1 cellular context compared by ENCODE assay signal in the genomic region with DNA sequence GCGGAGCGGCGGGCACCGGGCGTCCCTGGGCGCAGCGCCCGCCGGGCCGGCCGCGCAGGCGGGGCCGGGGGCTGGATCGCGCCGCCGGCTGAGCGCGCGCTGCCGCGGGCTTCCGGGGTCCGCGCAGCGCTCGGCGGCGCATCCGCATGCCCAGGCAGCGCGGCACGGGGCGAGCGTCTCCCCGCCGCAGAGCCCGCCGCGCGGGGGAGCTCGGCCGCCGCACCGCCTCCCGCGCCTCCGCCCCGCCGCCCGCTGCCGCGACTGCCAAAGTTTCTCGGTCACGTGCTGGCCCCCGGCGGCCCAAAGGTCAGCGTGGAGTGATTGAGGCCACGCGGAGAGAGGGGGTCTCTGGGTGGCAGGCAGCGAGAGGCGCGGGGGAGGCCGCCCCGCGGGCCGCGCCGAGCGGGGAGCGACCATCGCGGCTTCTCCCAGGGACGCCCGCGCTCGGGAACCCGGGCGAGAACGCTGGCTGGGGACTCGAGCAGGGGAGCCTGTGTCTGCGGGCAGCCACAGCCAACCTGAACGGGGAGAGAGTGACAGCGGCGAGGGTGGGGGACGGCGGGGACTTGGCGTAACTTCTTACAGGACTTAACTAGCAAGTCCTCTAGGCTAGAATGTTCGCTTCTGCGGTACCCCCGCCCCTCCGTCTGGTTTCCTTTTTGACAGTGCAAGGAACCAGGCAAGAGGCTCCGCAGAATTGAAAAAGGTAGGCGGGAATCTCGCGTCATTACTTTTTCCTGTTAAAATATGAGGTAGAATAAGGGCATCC.
A peak's percentile ranks its signal among the peaks of the same experiment; 100 is the strongest.
TF ChIP-seq lines count a peak whose summit lies in the region.

A gene with protein sequence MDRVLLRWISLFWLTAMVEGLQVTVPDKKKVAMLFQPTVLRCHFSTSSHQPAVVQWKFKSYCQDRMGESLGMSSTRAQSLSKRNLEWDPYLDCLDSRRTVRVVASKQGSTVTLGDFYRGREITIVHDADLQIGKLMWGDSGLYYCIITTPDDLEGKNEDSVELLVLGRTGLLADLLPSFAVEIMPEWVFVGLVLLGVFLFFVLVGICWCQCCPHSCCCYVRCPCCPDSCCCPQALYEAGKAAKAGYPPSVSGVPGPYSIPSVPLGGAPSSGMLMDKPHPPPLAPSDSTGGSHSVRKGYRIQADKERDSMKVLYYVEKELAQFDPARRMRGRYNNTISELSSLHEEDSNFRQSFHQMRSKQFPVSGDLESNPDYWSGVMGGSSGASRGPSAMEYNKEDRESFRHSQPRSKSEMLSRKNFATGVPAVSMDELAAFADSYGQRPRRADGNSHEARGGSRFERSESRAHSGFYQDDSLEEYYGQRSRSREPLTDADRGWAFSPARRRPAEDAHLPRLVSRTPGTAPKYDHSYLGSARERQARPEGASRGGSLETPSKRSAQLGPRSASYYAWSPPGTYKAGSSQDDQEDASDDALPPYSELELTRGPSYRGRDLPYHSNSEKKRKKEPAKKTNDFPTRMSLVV (minus strand): TSS at position 180 of the 769 bp plus-strand sequence. CDS start 272 bp downstream, outside the sequence.

TF ChIP-seq in H1, 55 proteins besides CTCF, POLR2A, EP300 and RAD21 (continued from another document):
- TF ChIP-seq, protein P1, sequence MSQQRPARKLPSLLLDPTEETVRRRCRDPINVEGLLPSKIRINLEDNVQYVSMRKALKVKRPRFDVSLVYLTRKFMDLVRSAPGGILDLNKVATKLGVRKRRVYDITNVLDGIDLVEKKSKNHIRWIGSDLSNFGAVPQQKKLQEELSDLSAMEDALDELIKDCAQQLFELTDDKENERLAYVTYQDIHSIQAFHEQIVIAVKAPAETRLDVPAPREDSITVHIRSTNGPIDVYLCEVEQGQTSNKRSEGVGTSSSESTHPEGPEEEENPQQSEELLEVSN (IDR thresholded peaks at IDR 0.05): no peak; the same call in 1 of the 2 replicates
- TF ChIP-seq, protein P2, sequence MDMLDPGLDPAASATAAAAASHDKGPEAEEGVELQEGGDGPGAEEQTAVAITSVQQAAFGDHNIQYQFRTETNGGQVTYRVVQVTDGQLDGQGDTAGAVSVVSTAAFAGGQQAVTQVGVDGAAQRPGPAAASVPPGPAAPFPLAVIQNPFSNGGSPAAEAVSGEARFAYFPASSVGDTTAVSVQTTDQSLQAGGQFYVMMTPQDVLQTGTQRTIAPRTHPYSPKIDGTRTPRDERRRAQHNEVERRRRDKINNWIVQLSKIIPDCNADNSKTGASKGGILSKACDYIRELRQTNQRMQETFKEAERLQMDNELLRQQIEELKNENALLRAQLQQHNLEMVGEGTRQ (IDR thresholded peaks at IDR 0.05; ENCODE audit: low read length): 0 out of 2 replicates have a peak, but pooled peaks have one; percentile 28
- TF ChIP-seq BRCA1 (IDR thresholded peaks at IDR 0.05; ENCODE audit: low read depth, low read length): no peak
- TF ChIP-seq, protein P3, sequence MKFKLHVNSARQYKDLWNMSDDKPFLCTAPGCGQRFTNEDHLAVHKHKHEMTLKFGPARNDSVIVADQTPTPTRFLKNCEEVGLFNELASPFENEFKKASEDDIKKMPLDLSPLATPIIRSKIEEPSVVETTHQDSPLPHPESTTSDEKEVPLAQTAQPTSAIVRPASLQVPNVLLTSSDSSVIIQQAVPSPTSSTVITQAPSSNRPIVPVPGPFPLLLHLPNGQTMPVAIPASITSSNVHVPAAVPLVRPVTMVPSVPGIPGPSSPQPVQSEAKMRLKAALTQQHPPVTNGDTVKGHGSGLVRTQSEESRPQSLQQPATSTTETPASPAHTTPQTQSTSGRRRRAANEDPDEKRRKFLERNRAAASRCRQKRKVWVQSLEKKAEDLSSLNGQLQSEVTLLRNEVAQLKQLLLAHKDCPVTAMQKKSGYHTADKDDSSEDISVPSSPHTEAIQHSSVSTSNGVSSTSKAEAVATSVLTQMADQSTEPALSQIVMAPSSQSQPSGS (IDR thresholded peaks at IDR 0.05; ENCODE audit: low read length): no peak
- TF ChIP-seq EGR1 (IDR thresholded peaks at IDR 0.05; ENCODE audit: borderline replicate concordance, low read depth, low read length): no peak
- no peak for TF ChIP-seq JUN (IDR thresholded peaks at IDR 0.05; ENCODE audit: low read depth, low read length)
- TF ChIP-seq, protein P4, sequence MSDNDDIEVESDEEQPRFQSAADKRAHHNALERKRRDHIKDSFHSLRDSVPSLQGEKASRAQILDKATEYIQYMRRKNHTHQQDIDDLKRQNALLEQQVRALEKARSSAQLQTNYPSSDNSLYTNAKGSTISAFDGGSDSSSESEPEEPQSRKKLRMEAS (IDR thresholded peaks at IDR 0.05): peak; percentile 65; the same call in 1 of the 2 replicates
- no peak for TF ChIP-seq KDM5A (IDR thresholded peaks at IDR 0.05; ENCODE audit: low read length)
- peak; percentile 93 for TF ChIP-seq KDM4A (IDR thresholded peaks at IDR 0.05; ENCODE audit: low read depth, low read length, severe bottlenecking)
- TF ChIP-seq ASH2L (IDR thresholded peaks at IDR 0.05; ENCODE audit: low read length): peak; percentile 72
- peak; percentile 54; the same call in 1 of the 2 replicates for TF ChIP-seq RBBP5 (IDR thresholded peaks at IDR 0.05; ENCODE audit: borderline replicate concordance, low read depth, low read length)
- no peak for TF ChIP-seq ZNF274 (IDR thresholded peaks at IDR 0.05; ENCODE audit: borderline replicate concordance, extremely low read depth, low read length)
- peak; percentile 71 for TF ChIP-seq SUZ12 (IDR thresholded peaks at IDR 0.05; ENCODE audit: low read length)
- no peak for TF ChIP-seq SP2 (IDR thresholded peaks at IDR 0.05; ENCODE audit: low read length)
- TF ChIP-seq RNF2 (IDR thresholded peaks at IDR 0.05; ENCODE audit: borderline replicate concordance, low read depth, low read length, missing control alignments, poor library complexity, severe bottlenecking): no peak
- no peak for TF ChIP-seq CBX5 (IDR thresholded peaks at IDR 0.05; ENCODE audit: low read depth, low read length)
